18 cellular contexts compared by ENCODE assay signal in the genomic region with DNA sequence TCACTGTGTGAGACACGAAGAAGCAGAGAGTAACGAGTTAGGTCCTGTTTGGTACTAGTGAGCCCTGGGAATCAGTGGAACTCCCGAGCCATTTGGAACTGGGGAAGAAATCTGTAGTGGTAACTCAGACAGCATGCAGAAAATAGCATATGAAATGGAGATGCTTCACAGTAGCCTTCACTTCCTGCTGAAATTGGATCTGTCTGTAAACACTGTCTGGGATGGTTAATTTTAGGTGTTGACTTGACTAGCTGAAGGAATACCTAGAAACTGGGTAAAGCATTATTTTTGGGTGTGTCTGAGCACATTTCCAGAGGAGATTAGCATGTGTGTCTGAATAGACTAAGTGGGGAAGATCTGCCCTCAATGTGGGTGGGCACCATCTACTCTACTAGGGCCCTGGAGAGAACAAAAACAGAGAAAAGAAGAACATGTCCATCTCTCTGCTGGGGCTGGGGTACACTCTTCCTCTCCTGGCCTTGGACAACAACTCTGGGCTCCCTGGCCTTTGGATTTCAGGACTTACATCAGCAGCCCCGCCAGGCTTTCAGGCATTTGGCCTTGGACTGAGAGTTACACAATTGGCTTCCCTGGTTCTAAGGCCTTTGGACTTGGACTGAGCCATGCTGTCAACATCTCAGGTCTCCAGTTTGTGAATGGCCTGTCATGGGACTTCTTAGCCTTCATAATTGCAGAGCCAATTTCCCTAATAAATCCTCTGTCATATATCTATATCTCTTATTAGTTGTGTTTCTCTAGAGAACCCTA. TPM values are rescaled to one million over a fixed set of nuclear protein-coding genes. Genes with fewer than 3 reads are reported as not detected.
DNase-seq lines count a peak whose midpoint lies in the region; ATAC-seq, FAIRE-seq and TF ChIP-seq lines count a peak whose summit lies in the region.
"Had no signal": no experiment of that assay in that cellular context is flagged by ENCODE, and none has a peak within 500 bp of the region (broad histone marks: within the 10 kb centered on the region; RNA-seq: fewer than 3 reads in every experiment).

No MANE protein-coding gene starts in this region.

- no peaks in the 10 kb centered on the region for H4K20me1 ChIP-seq in HepG2 (ENCODE audit: insufficient read depth, low read length)

- TF ChIP-seq POLR2A in HepG2 (IDR thresholded peaks at IDR 0.05; ENCODE audit: insufficient read depth in 1 of 2, low read depth in 2 of 2, low read length in 2 of 2) = no peak

- CTCF ChIA-PET in HepG2 (lab: Yijun Ruan, JAX; ENCODE audit: low intra/inter-chr PET ratio, low total read pairs) = no interaction called here
- CTCF ChIA-PET in activated CD4-positive, alpha-beta memory T cell treated with anti-CD3 and anti-CD28 coated beads, Interleukin-2, amount 10 ng/mL, durations not matched to agents 7 days and 5 days (lab: Charles Lee) = no interaction called here

- H3K36me3 Mint-ChIP-seq in chondrocyte (ENCODE audit: low read depth) = no peaks in the 10 kb centered on the region
- no peaks in the 10 kb centered on the region for H3K36me3 Mint-ChIP-seq in activated CD4-positive, alpha-beta memory T cell treated with anti-CD3 and anti-CD28 coated beads, Interleukin-2, amount 10 ng/mL, durations not matched to agents 7 days and 5 days (ENCODE audit: low read depth)

- peak; percentile 51 for DNase-seq in DMS153 (lab: John Stamatoyannopoulos, UW)
- peak; percentile 4 for DNase-seq in NCI-H146 (lab: John Stamatoyannopoulos, UW)
- no peak for DNase-seq in chondrocyte (ENCODE audit: low spot score)
- peak; percentile 94 for DNase-seq in HepG2 (ENCODE audit: low spot score)
- DNase-seq in activated CD4-positive, alpha-beta memory T cell treated with anti-CD3 and anti-CD28 coated beads, Interleukin-2, amount 10 ng/mL, durations not matched to agents 7 days and 5 days = no peak
- no peak for DNase-seq in activated gamma-delta T cell (lab: John Stamatoyannopoulos, UW)
- DNase-seq: activated CD4-positive, CD25-positive, alpha-beta regulatory T cell; activated CD8-positive, alpha-beta memory T cell treated with anti-CD3 and anti-CD28 coated beads, Interleukin-2, amount 50 U/mL, for 4 hours; activated naive CD4-positive, alpha-beta T cell; dorsolateral prefrontal cortex; GF-D8; left lung; NCI-H1092 treated with DMSO at 0.1 percent for 48 hours; stimulated activated naive CD4-positive, alpha-beta T cell treated with Interleukin-2 at 50 U/mL for 16 hours had no signal

- H3K9me3 Mint-ChIP-seq in chondrocyte (ENCODE audit: low read depth) = no peaks in the 10 kb centered on the region
- H3K9me3 Mint-ChIP-seq in activated CD4-positive, alpha-beta memory T cell treated with anti-CD3 and anti-CD28 coated beads, Interleukin-2, amount 10 ng/mL, durations not matched to agents 7 days and 5 days = no peaks in the 10 kb centered on the region

- peaks cover 8% of the 10 kb centered on the region for H3K4me1 Mint-ChIP-seq in chondrocyte (ENCODE audit: low read depth)
- no peaks in the 10 kb centered on the region for H3K4me1 Mint-ChIP-seq in activated CD4-positive, alpha-beta memory T cell treated with anti-CD3 and anti-CD28 coated beads, Interleukin-2, amount 10 ng/mL, durations not matched to agents 7 days and 5 days

- TF ChIP-seq EP300 in HepG2 (IDR thresholded peaks at IDR 0.05; ENCODE audit: low read depth in 2 of 2, low read length in 2 of 2) = peak; percentile 77 to 93; a peak in 3 of 4 replicates
- TF ChIP-seq EP300 in HepG2 (CRISPR knock-in tag; IDR thresholded peaks at IDR 0.05; ENCODE audit: borderline replicate concordance) = peak; percentile 89

- H3K4me2 ChIP-seq in HepG2 (ENCODE audit: low read depth, low read length) = peak overlapping the region; percentile 52

- no peaks in the 10 kb centered on the region for H3K36me3 ChIP-seq in HepG2 (replicated peaks in 1 of 2; ENCODE audit: control insufficient read depth in 1 of 2, insufficient read depth in 2 of 2, low read length in 2 of 2)
- H3K36me3 ChIP-seq: left lung had no signal

- in situ Hi-C loops in HepG2 (cut with HindIII; ENCODE audit: extremely low pct_ligation_motif_present, low pct_unique_long_range_greater_than_20kb) = no loop called here

- no peaks in the 10 kb centered on the region for H3K9me3 ChIP-seq in HepG2 (ENCODE audit: low read length)
- H3K9me3 ChIP-seq: body of pancreas, left lung had no signal

- H3K4me3 ChIP-seq in HepG2 (replicated peaks in 1 of 3; ENCODE audit: insufficient read depth in 1 of 3, low read depth in 2 of 3, low read length in 3 of 3) = no peak overlapping the region; a peak in 1 of 6 replicates
- H3K4me3 ChIP-seq: body of pancreas, dorsolateral prefrontal cortex, left lung had no signal

- no peaks in the 10 kb centered on the region for H3K27me3 ChIP-seq in HepG2 (ENCODE audit: control insufficient read depth in 1 of 2, insufficient read depth in 2 of 2, low read length in 2 of 2)
- H3K27me3 ChIP-seq: body of pancreas, dorsolateral prefrontal cortex, left lung had no signal

- TF ChIP-seq RAD21 in HepG2 (CRISPR knock-in tag; IDR thresholded peaks at IDR 0.05) = peak; percentile 44; the same call in 1 of the 2 replicates

- POLR2A ChIA-PET in HepG2 (lab: Yijun Ruan, JAX) = no interaction called here
- POLR2A ChIA-PET in activated CD4-positive, alpha-beta memory T cell treated with anti-CD3 and anti-CD28 coated beads, Interleukin-2, amount 10 ng/mL, durations not matched to agents 7 days and 5 days (lab: Charles Lee) = no interaction called here

- H3K27me3 Mint-ChIP-seq in chondrocyte (ENCODE audit: low read depth) = no peaks in the 10 kb centered on the region
- no peaks in the 10 kb centered on the region for H3K27me3 Mint-ChIP-seq in activated CD4-positive, alpha-beta memory T cell treated with anti-CD3 and anti-CD28 coated beads, Interleukin-2, amount 10 ng/mL, durations not matched to agents 7 days and 5 days

- ATAC-seq in HepG2 = peak; percentile 97
- ATAC-seq in GM19455 (IDR thresholded peaks at IDR 0.05; ENCODE audit: unreplicated experiment) = no peak
- no peak for ATAC-seq in HG03280 (IDR thresholded peaks at IDR 0.05; ENCODE audit: unreplicated experiment)
- ATAC-seq: body of pancreas, left lung had no signal

- peak overlapping the region; percentile 74 for H3K27ac ChIP-seq in HepG2 (ENCODE audit: extremely low read length, insufficient read depth, low read length)
- H3K27ac ChIP-seq: body of pancreas, dorsolateral prefrontal cortex, left lung had no signal

- H2AFZ ChIP-seq in HepG2 (ENCODE audit: low read length) = no peak overlapping the region

- H3K4me3 Mint-ChIP-seq in chondrocyte (ENCODE audit: unreplicated experiment) = no peak overlapping the region
- H3K4me3 Mint-ChIP-seq in activated CD4-positive, alpha-beta memory T cell treated with anti-CD3 and anti-CD28 coated beads, Interleukin-2, amount 10 ng/mL, durations not matched to agents 7 days and 5 days = no peak overlapping the region
- H3K4me3 Mint-ChIP-seq: T-helper 1 cell treated with Interleukin-12 subunit alpha and Interleukin-12 subunit beta and Interleukin-4 antibody, amounts not matched to agents 30 μg/mL and 1 μg/mL, for 36 hours had no signal

- H3K9ac ChIP-seq in HepG2 (ENCODE audit: insufficient read depth, low read depth, low read length) = peak overlapping the region; percentile 22; the same call in 1 of the 2 replicates

- intact Hi-C loops in HepG2 (cut with micrococcal nuclease; ENCODE audit: unreplicated experiment) = loop anchor here (2.0 kb wide), 1 partner anchor 92 kb away; no protein-coding TSS in a partner anchor

- peak overlapping the region; percentile 28 for H3K27ac Mint-ChIP-seq in chondrocyte (ENCODE audit: unreplicated experiment)
- H3K27ac Mint-ChIP-seq in activated CD4-positive, alpha-beta memory T cell treated with anti-CD3 and anti-CD28 coated beads, Interleukin-2, amount 10 ng/mL, durations not matched to agents 7 days and 5 days = no peak overlapping the region
- H3K27ac Mint-ChIP-seq: T-helper 1 cell treated with Interleukin-12 subunit alpha and Interleukin-12 subunit beta and Interleukin-4 antibody, amounts not matched to agents 30 μg/mL and 1 μg/mL, for 36 hours had no signal

- peak; percentile 95 for FAIRE-seq in HepG2 (lab: Jason Lieb, UNC)

- 94% methylated on average over 3 of the region's 4 CpGs for WGBS in HepG2 (ENCODE audit: low lambda C conversion rate)

- H3K79me2 ChIP-seq in HepG2 (ENCODE audit: insufficient read depth, low read length) = no peaks in the 10 kb centered on the region

- no peak for TF ChIP-seq CTCF in chondrocyte (IDR thresholded peaks at IDR 0.05)
- 0 out of 2 replicates have a peak, but pooled peaks have one; percentile 4 for TF ChIP-seq CTCF in HepG2 (CRISPR knock-in tag; IDR thresholded peaks at IDR 0.05)

- peaks cover 37% of the 10 kb centered on the region for H3K4me1 ChIP-seq in HepG2 (ENCODE audit: insufficient read depth, low read length)
- H3K4me1 ChIP-seq: body of pancreas, left lung had no signal

- no TSS peak for BruUV-seq in HepG2 (replicated peaks; lab: Mats Ljungman, UMichigan)

TF ChIP-seq in HepG2, 621 proteins besides CTCF, POLR2A, EP300 and RAD21 (continues in another document):
- peak; percentile 95 for TF ChIP-seq MED1 (CRISPR knock-in tag; IDR thresholded peaks at IDR 0.05)

RNA-seq across cellular contexts. Expression of gene CRADD, which starts 14.0 kb away (rescaled TPM):
- total RNA-seq in chondrocyte = 9.1 to 12.6 TPM (median 9.8 TPM) in 3 replicates
- 18.8 and 22.3 TPM in 2 replicates for total RNA-seq in HepG2 (2016; rRNA removed; fragmentation: Illumina TruSeq; extraction: Trizol)
- 7.7 and 9.3 TPM in 2 replicates for total RNA-seq in HepG2 (2016; cell fraction: cytosol; rRNA removed; fragmentation: Illumina TruSeq; extraction: Trizol; ENCODE audit: low read depth)
- total RNA-seq in HepG2 (2016; cell fraction: insoluble cytoplasmic fraction; rRNA removed; fragmentation: Illumina TruSeq; extraction: Trizol) = 15.4 and 25.4 TPM in 2 replicates
- 10.0 and 11.9 TPM in 2 replicates for total RNA-seq in HepG2 (2016; cell fraction: membrane; rRNA removed; fragmentation: Illumina TruSeq; extraction: Trizol)
- total RNA-seq in HepG2 (2016; cell fraction: nucleus; rRNA removed; fragmentation: Illumina TruSeq; extraction: Trizol) = 11.3 and 12.9 TPM in 2 replicates
- 12.4 and 13.7 TPM in 2 replicates for polyA plus RNA-seq in HepG2 (2011; rRNA removed)
- polyA plus RNA-seq in HepG2 (2011; cell fraction: cytosol; rRNA removed) = 14.5 and 17.3 TPM in 2 replicates
- polyA plus RNA-seq in HepG2 (2011; cell fraction: nucleus; rRNA removed) = 6.3 and 6.5 TPM in 2 replicates
- polyA plus RNA-seq in HepG2 (2012) = 13.8 and 16.2 TPM in 2 replicates
- 6.6 and 6.9 TPM in 2 replicates for polyA plus RNA-seq in HepG2 (2016; cell fraction: cytosol; fragmentation: Illumina TruSeq; extraction: Trizol; ENCODE audit: low read depth)
- polyA plus RNA-seq in HepG2 (2016; cell fraction: insoluble cytoplasmic fraction; fragmentation: Illumina TruSeq; extraction: Trizol; ENCODE audit: low read depth) = 20.3 and 24.7 TPM in 2 replicates
- 7.1 and 10.2 TPM in 2 replicates for polyA plus RNA-seq in HepG2 (2016; cell fraction: membrane; fragmentation: Illumina TruSeq; extraction: Trizol; ENCODE audit: low read depth)
- 8.0 and 9.4 TPM in 2 replicates for polyA plus RNA-seq in HepG2 (2016; cell fraction: nucleus; fragmentation: Illumina TruSeq; extraction: Trizol; ENCODE audit: insufficient read depth, low read depth)
- 7.4 and 15.6 TPM in 2 replicates for polyA minus RNA-seq in HepG2 (2011; rRNA and poly(A)+ RNA removed; ENCODE audit: low replicate concordance)
- 4.2 and 6.2 TPM in 2 replicates for polyA minus RNA-seq in HepG2 (2011; cell fraction: cytosol; rRNA and poly(A)+ RNA removed)
- polyA minus RNA-seq in HepG2 (2011; cell fraction: nucleus; rRNA and poly(A)+ RNA removed) = 18.9 and 22.4 TPM in 2 replicates
- 10 to 100 TPM; 12.7 to 14.1 TPM for total RNA-seq in activated CD4-positive, alpha-beta memory T cell treated with anti-CD3 and anti-CD28 coated beads, Interleukin-2, amount 10 ng/mL, durations not matched to agents 7 days and 5 days

Comparison
In these comparisons a context has a peak if more than half of its experiments do, and no peak if none do; other contexts are left out.
1. DNase-seq: peak in DMS153 (single experiment), NCI-H146 (single experiment) and HepG2 (single experiment); none in chondrocyte (single experiment), activated CD4-positive, alpha-beta memory T cell treated with anti-CD3 and anti-CD28 coated beads, Interleukin-2, amount 10 ng/mL, durations not matched to agents 7 days and 5 days (single experiment) and activated gamma-delta T cell (single experiment).